19 cellular contexts compared by ENCODE assay signal in genomic region chr1:116971481-116971880, GRCh38. TPM values are rescaled to one million over a fixed set of nuclear protein-coding genes. Genes with fewer than 3 reads are reported as not detected.
DNase-seq lines count a peak whose midpoint lies in the region; ATAC-seq and TF ChIP-seq lines count a peak whose summit lies in the region.
"Had no signal": no experiment of that assay in that cellular context is flagged by ENCODE, and none has a peak within 500 bp of the region (broad histone marks: within the 10 kb centered on the region; RNA-seq: fewer than 3 reads in every experiment).

No MANE protein-coding gene starts in this region.

- H3K4me1 ChIP-seq in RWPE2 (ENCODE audit: insufficient read depth, poor library complexity, severe bottlenecking): peaks cover 21% of the 10 kb centered on the region
- H3K4me1 ChIP-seq: right lobe of liver had no signal

- H3K27me3 ChIP-seq in RWPE2 (ENCODE audit: insufficient read depth, poor library complexity, severe bottlenecking): no peaks in the 10 kb centered on the region
- H3K27me3 ChIP-seq: esophagus squamous epithelium, right lobe of liver, thyroid gland had no signal

- TF ChIP-seq CTCF in RWPE2 (IDR thresholded peaks at IDR 0.05; ENCODE audit: poor library complexity, severe bottlenecking): no peak
- TF ChIP-seq CTCF in nephron progenitor cell (IDR thresholded peaks at IDR 0.05): no peak
- no peak for TF ChIP-seq CTCF in GM20000 (IDR thresholded peaks at IDR 0.05; ENCODE audit: extremely low read depth, missing control alignments)
- no peak for TF ChIP-seq CTCF in Calu3 (IDR thresholded peaks at IDR 0.05; ENCODE audit: unreplicated experiment)
- TF ChIP-seq CTCF in type B pancreatic cell (conservative IDR thresholded peaks at IDR 0.05): no peak

- intact Hi-C loops in Calu3 (cut with micrococcal nuclease; ENCODE audit: unreplicated experiment): no loop called here

- ATAC-seq in RWPE2 (ENCODE audit: low read depth): no peak
- no peak for ATAC-seq in stimulated activated naive CD8-positive, alpha-beta T cell treated with anti-CD3 and anti-CD28 coated beads, Interleukin-15, amount 100 ng/mL, for 72 hours
- ATAC-seq: CD8-positive, alpha-beta T cell; left lobe of liver; stimulated activated memory B cell treated with anti-CD40 and anti-IgM and Interleukin-4, amounts not matched to agents 10 μg/mL and 1 μg/mL and 100 μg/mL, for 72 hours had no signal

- H3K36me3 Mint-ChIP-seq in nephron progenitor cell (ENCODE audit: low read depth) (peaks cover 97% of the 10 kb centered on the region), Calu3 (ENCODE audit: insufficient read depth, unreplicated experiment) (no peaks in the 10 kb centered on the region), type B pancreatic cell (peaks cover 43% of the 10 kb centered on the region)
- H3K36me3 Mint-ChIP-seq: CD8-positive, alpha-beta T cell; stimulated activated memory B cell treated with anti-CD40 and anti-IgM and Interleukin-4, amounts not matched to agents 10 μg/mL and 1 μg/mL and 100 μg/mL, for 72 hours had no signal

- no TSS peak for BruUV-seq in Calu3 (replicated peaks; lab: Mats Ljungman, UMichigan)

- H3K4me3 ChIP-seq in RWPE2 (ENCODE audit: severe bottlenecking): no peak overlapping the region
- H3K4me3 ChIP-seq: esophagus squamous epithelium, right lobe of liver, thyroid gland had no signal

- H3K4me3 Mint-ChIP-seq in nephron progenitor cell (no peak overlapping the region), Calu3 (ENCODE audit: low read depth, unreplicated experiment) (no peak overlapping the region), type B pancreatic cell (no peak overlapping the region)
- no peak overlapping the region for H3K4me3 Mint-ChIP-seq in stimulated activated naive CD8-positive, alpha-beta T cell treated with anti-CD3 and anti-CD28 coated beads, Interleukin-15, amount 100 ng/mL, for 72 hours
- H3K4me3 Mint-ChIP-seq: CD8-positive, alpha-beta T cell; stimulated activated memory B cell treated with anti-CD40 and anti-IgM and Interleukin-4, amounts not matched to agents 10 μg/mL and 1 μg/mL and 100 μg/mL, for 72 hours had no signal

- DNase-seq in COLO829 (ENCODE audit: low spot score) (peak; percentile 62), RWPE2 (ENCODE audit: low spot score) (no peak), epidermal melanocyte (ENCODE audit: insufficient read length, low spot score) (peak; percentile 69), nephron progenitor cell (no peak), GM20000 (ENCODE audit: low spot score) (no peak), Calu3 (no peak), type B pancreatic cell (ENCODE audit: extremely low spot score, unreplicated experiment) (no peak)
- DNase-seq in stimulated activated naive CD8-positive, alpha-beta T cell treated with anti-CD3 and anti-CD28 coated beads, Interleukin-15, amount 100 ng/mL, for 72 hours: no peak
- DNase-seq: activated CD4-positive, alpha-beta T cell treated with anti-CD3 and anti-CD28 coated beads for 48 hours; activated effector memory CD4-positive, alpha-beta T cell treated with Interleukin-2 at 50 U/mL for 16 hours; CD8-positive, alpha-beta T cell; central memory CD4-positive, alpha-beta T cell; esophagus squamous epithelium; NCI-H1436 treated with DMSO at 0.1 percent for 48 hours; occipital lobe; right lobe of liver; thyroid gland had no signal

- H3K27me3 Mint-ChIP-seq in nephron progenitor cell (ENCODE audit: low read depth, poor library complexity): no peaks in the 10 kb centered on the region
- H3K27me3 Mint-ChIP-seq in stimulated activated naive CD8-positive, alpha-beta T cell treated with anti-CD3 and anti-CD28 coated beads, Interleukin-15, amount 100 ng/mL, for 72 hours: no peaks in the 10 kb centered on the region
- no peaks in the 10 kb centered on the region for H3K27me3 Mint-ChIP-seq in Calu3 (ENCODE audit: unreplicated experiment)
- no peaks in the 10 kb centered on the region for H3K27me3 Mint-ChIP-seq in type B pancreatic cell

- H3K36me3 ChIP-seq in RWPE2 (ENCODE audit: low read depth): peaks cover 57% of the 10 kb centered on the region

- no peaks in the 10 kb centered on the region for H3K4me1 Mint-ChIP-seq in nephron progenitor cell
- no peaks in the 10 kb centered on the region for H3K4me1 Mint-ChIP-seq in stimulated activated naive CD8-positive, alpha-beta T cell treated with anti-CD3 and anti-CD28 coated beads, Interleukin-15, amount 100 ng/mL, for 72 hours
- no peaks in the 10 kb centered on the region for H3K4me1 Mint-ChIP-seq in Calu3 (ENCODE audit: low read depth, unreplicated experiment)
- H3K4me1 Mint-ChIP-seq in type B pancreatic cell (ENCODE audit: unreplicated experiment): peaks cover 11% of the 10 kb centered on the region
- H3K4me1 Mint-ChIP-seq: stimulated activated memory B cell treated with anti-CD40 and anti-IgM and Interleukin-4, amounts not matched to agents 10 μg/mL and 1 μg/mL and 100 μg/mL, for 72 hours had no signal

- H3K27ac ChIP-seq in RWPE2 (ENCODE audit: poor library complexity, severe bottlenecking): peak overlapping the region; percentile 57
- H3K27ac ChIP-seq: esophagus squamous epithelium, right lobe of liver, thyroid gland had no signal

- H3K27ac Mint-ChIP-seq in nephron progenitor cell (peak overlapping the region; percentile 46), Calu3 (ENCODE audit: unreplicated experiment) (no peak overlapping the region), type B pancreatic cell (no peak overlapping the region)
- H3K27ac Mint-ChIP-seq in stimulated activated naive CD8-positive, alpha-beta T cell treated with anti-CD3 and anti-CD28 coated beads, Interleukin-15, amount 100 ng/mL, for 72 hours: no peak overlapping the region
- H3K27ac Mint-ChIP-seq: CD8-positive, alpha-beta T cell; stimulated activated memory B cell treated with anti-CD40 and anti-IgM and Interleukin-4, amounts not matched to agents 10 μg/mL and 1 μg/mL and 100 μg/mL, for 72 hours had no signal

- H3K9me3 ChIP-seq in RWPE2 (ENCODE audit: severe bottlenecking): no peaks in the 10 kb centered on the region
- H3K9me3 ChIP-seq: esophagus squamous epithelium, right lobe of liver, thyroid gland had no signal

- CTCF ChIA-PET in Calu3 (lab: Charles Lee): no interaction called here

- peaks cover 56% of the 10 kb centered on the region for H3K9me3 Mint-ChIP-seq in nephron progenitor cell
- peaks cover 0 to 7% of the 10 kb centered on the region in 2 donors for H3K9me3 Mint-ChIP-seq in stimulated activated naive CD8-positive, alpha-beta T cell treated with anti-CD3 and anti-CD28 coated beads, Interleukin-15, amount 100 ng/mL, for 72 hours
- H3K9me3 Mint-ChIP-seq in Calu3 (ENCODE audit: low read depth, unreplicated experiment): peaks cover 4% of the 10 kb centered on the region
- peaks cover 10% of the 10 kb centered on the region for H3K9me3 Mint-ChIP-seq in type B pancreatic cell
- H3K9me3 Mint-ChIP-seq: CD8-positive, alpha-beta T cell had no signal

RNA-seq across cellular contexts. Expression of gene CD101, which starts 30.1 kb away (rescaled TPM):
- total RNA-seq in Calu3 (2022) (0.31 and 0.76 TPM in 2 replicates), type B pancreatic cell (ENCODE audit: low replicate concordance) (1.1 and 4.4 TPM in 2 replicates)

Comparison
In these comparisons a context has a peak if more than half of its experiments do, and no peak if none do; other contexts are left out.
1. DNase-seq: peak in COLO829 (single experiment) and epidermal melanocyte (single experiment); none in RWPE2 (single experiment), nephron progenitor cell (single experiment), stimulated activated naive CD8-positive, alpha-beta T cell treated with anti-CD3 and anti-CD28 coated beads, Interleukin-15, amount 100 ng/mL, for 72 hours (0 of 2), GM20000 (single experiment), Calu3 (single experiment) and type B pancreatic cell (single experiment).